ENCODE assay signal across 15 cellular contexts in the genomic region with DNA sequence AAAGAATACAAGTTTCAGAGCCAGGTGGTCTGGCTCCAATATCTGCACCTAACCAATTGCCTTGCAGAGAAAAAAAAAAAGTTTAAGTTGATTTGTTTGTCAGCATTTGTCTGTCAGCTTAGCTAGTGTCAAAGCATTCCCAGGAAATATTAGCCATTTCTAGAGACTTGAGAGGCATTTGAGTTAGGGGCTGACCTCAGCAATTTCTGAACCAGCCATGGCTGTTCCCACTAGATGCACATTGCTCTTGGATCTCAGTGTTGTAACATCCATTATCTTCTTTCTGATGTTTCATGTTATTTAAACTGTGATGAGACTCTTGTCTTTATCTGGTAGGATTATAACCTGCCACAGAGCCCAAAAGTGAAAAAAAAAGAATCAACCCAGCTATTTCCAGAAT.
DNase-seq lines count a peak whose midpoint lies in the region; ATAC-seq and TF ChIP-seq lines count a peak whose summit lies in the region.
"Had no signal": no experiment of that assay in that cellular context is flagged by ENCODE, and none has a peak within 500 bp of the region (broad histone marks: within the 10 kb centered on the region; RNA-seq: fewer than 3 reads in every experiment).

No MANE protein-coding gene starts in this region.

- no peak overlapping the region for H3K4me3 ChIP-seq in ACC112 (ENCODE audit: low read depth, low read length)
- no peak overlapping the region for H3K4me3 ChIP-seq in IMR-90 (ENCODE audit: insufficient read depth, low read depth, low read length)
- H3K4me3 ChIP-seq: BLaER1 had no signal

- H3K4ac ChIP-seq in IMR-90 (ENCODE audit: low read depth, low read length) = no peak overlapping the region

- H3K56ac ChIP-seq in IMR-90 (ENCODE audit: extremely low read depth, insufficient read depth, low read length) = no peak overlapping the region

- no peak overlapping the region for H2BK5ac ChIP-seq in IMR-90 (ENCODE audit: low read depth, low read length, poor library complexity, severe bottlenecking)

- peaks cover 19% of the 10 kb centered on the region for H3K79me2 ChIP-seq in ACC112 (ENCODE audit: control insufficient read depth, insufficient read depth, low read length, unreplicated experiment)

- no peak overlapping the region for H2AK5ac ChIP-seq in IMR-90 (ENCODE audit: low read depth, low read length)

- no peak overlapping the region for H3K18ac ChIP-seq in IMR-90 (ENCODE audit: low read depth, low read length)

- no peak for TF ChIP-seq POLR2A in IMR-90 (IDR thresholded peaks at IDR 0.05; ENCODE audit: low read depth, low read length)

- POLR2A ChIA-PET in IMR-90 (lab: Charles Lee; ENCODE audit: unreplicated experiment) = interaction anchor here (0.5 kb wide), 1 partner anchor 16 kb away, joined by 3 read pairs; no protein-coding TSS in a partner anchor

- H2BK120ac ChIP-seq in IMR-90 (ENCODE audit: low read depth, low read length) = no peak overlapping the region

- 0 out of 2 replicates have a peak, but pooled peaks cover 2% of the 10 kb centered on the region for H3K9me3 ChIP-seq in IMR-90 (ENCODE audit: control insufficient read depth, insufficient read depth, low read length)

- peaks cover 2% of the 10 kb centered on the region; the same call in 1 of the 2 replicates for H4K20me1 ChIP-seq in IMR-90 (ENCODE audit: insufficient read depth, low read length)

- intact Hi-C loops in IMR-90 (cut with micrococcal nuclease) = no loop called here

- H3K36me3 ChIP-seq in ACC112 (ENCODE audit: insufficient read depth, low read length) = peaks cover 7% of the 10 kb centered on the region; the same call in 1 of the 2 replicates
- H3K36me3 ChIP-seq in IMR-90 (ENCODE audit: control insufficient read depth, insufficient read depth, low read length) = no peaks in the 10 kb centered on the region
- H3K36me3 ChIP-seq: BLaER1 had no signal

- no peak for ATAC-seq in IMR-90 (ENCODE audit: low read depth)
- ATAC-seq in HG02763 (IDR thresholded peaks at IDR 0.05; ENCODE audit: unreplicated experiment) = no peak

- H4K91ac ChIP-seq in IMR-90 (ENCODE audit: insufficient read depth, low read depth, low read length) = no peak overlapping the region

- H3K14ac ChIP-seq in IMR-90 (replicated peaks; ENCODE audit: low read depth, low read length) = no peak overlapping the region

- dilution Hi-C loops in IMR-90 (cut with HindIII; ENCODE audit: low sequenced_read_pairs, unreplicated experiment) = no loop called here

- no peak overlapping the region for H3K23ac ChIP-seq in IMR-90 (ENCODE audit: low read depth, low read length)

- peaks cover 4 to 7% of the 10 kb centered on the region in 2 experiments; a peak in 3 of 4 replicates for H3K79me1 ChIP-seq in IMR-90 (ENCODE audit: low read depth in 1 of 2, low read length in 2 of 2)

- H3K4me2 ChIP-seq in IMR-90 (ENCODE audit: low read depth, low read length) = no peak overlapping the region
- H3K4me2 ChIP-seq: BLaER1 had no signal

- peaks cover 40% of the 10 kb centered on the region for H3K4me1 ChIP-seq in ACC112 (ENCODE audit: control insufficient read depth, insufficient read depth, low read length, unreplicated experiment)
- H3K4me1 ChIP-seq in IMR-90 (ENCODE audit: control insufficient read depth, insufficient read depth, low read length) = peaks cover 2% of the 10 kb centered on the region; the same call in 1 of the 2 replicates
- H3K4me1 ChIP-seq: BLaER1 had no signal

- H4K8ac ChIP-seq in IMR-90 (ENCODE audit: low read depth in 2 of 2, low read length in 2 of 2) = no peak overlapping the region

- peak overlapping the region; percentile 56; the same call in 1 of the 2 replicates for H3K27ac ChIP-seq in ACC112 (ENCODE audit: low read depth, low read length)
- no peak overlapping the region for H3K27ac ChIP-seq in IMR-90 (ENCODE audit: insufficient read depth, low read length)
- H3K27ac ChIP-seq: BLaER1, HL-60 had no signal

- DNase-seq in IMR-90 (no peak), amniotic epithelial cell (ENCODE audit: low read depth) (peak; percentile 5), cortex of kidney (lab: John Stamatoyannopoulos, UW) (no peak), DMS53 (lab: John Stamatoyannopoulos, UW) (no peak)
- DNase-seq: CD4-positive, alpha-beta memory T cell; DMS153; DMS79 treated with DMSO at 0.1 percent for 48 hours; GF-D8; GOT3; H9; KBM-7 had no signal

- CTCF ChIA-PET in IMR-90 (lab: Yijun Ruan, JAX) = interaction anchor here (0.6 kb wide), 1 partner anchor 148 kb away, joined by 3 read pairs; no protein-coding TSS in a partner anchor

- H3K27me3 ChIP-seq in ACC112 (ENCODE audit: insufficient read depth, low read length) (no peaks in the 10 kb centered on the region), IMR-90 (ENCODE audit: control insufficient read depth, insufficient read depth, low read length) (no peaks in the 10 kb centered on the region)
- H3K27me3 ChIP-seq: BLaER1 had no signal

- no peak overlapping the region for H2BK20ac ChIP-seq in IMR-90 (ENCODE audit: low read depth, low read length)

- H3K9me1 ChIP-seq in IMR-90 (ENCODE audit: insufficient read depth, low read length) = no peaks in the 10 kb centered on the region

- no peak overlapping the region for H3K9ac ChIP-seq in IMR-90 (ENCODE audit: low read depth, low read length)
- H3K9ac ChIP-seq: BLaER1 had no signal

- no peak for TF ChIP-seq RAD21 in IMR-90 (IDR thresholded peaks at IDR 0.05; ENCODE audit: low read length)

- TF ChIP-seq CTCF in IMR-90 (conservative IDR thresholded peaks at IDR 0.05; ENCODE audit: low read depth, low read length) = no peak

- in situ Hi-C loops in IMR-90 (cut with MboI; ENCODE audit: low sequenced_read_pairs) = no loop called here

- no TSS peak for BruUV-seq in IMR-90 (replicated peaks; lab: Mats Ljungman, UMichigan)

- no peak overlapping the region for H4K5ac ChIP-seq in IMR-90 (ENCODE audit: low read depth, low read length)

- no peak overlapping the region for H2AK9ac ChIP-seq in IMR-90 (replicated peaks; ENCODE audit: low read depth, low read length, poor library complexity)

- H2BK15ac ChIP-seq in IMR-90 (ENCODE audit: low read depth, low read length) = no peak overlapping the region; the same call in 2 of the 3 replicates

- H2AFZ ChIP-seq in ACC112 (ENCODE audit: low read length, unreplicated experiment) (no peak overlapping the region), IMR-90 (replicated peaks; ENCODE audit: low read length, poor library complexity) (no peak overlapping the region)

TF ChIP-seq in IMR-90, 13 proteins besides CTCF, POLR2A, EP300 and RAD21:
- TF ChIP-seq MAFK (IDR thresholded peaks at IDR 0.05; ENCODE audit: low read depth, low read length) = peak; percentile 50
- TF ChIP-seq, protein P1, sequence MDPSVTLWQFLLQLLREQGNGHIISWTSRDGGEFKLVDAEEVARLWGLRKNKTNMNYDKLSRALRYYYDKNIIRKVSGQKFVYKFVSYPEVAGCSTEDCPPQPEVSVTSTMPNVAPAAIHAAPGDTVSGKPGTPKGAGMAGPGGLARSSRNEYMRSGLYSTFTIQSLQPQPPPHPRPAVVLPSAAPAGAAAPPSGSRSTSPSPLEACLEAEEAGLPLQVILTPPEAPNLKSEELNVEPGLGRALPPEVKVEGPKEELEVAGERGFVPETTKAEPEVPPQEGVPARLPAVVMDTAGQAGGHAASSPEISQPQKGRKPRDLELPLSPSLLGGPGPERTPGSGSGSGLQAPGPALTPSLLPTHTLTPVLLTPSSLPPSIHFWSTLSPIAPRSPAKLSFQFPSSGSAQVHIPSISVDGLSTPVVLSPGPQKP (IDR thresholded peaks at IDR 0.05; ENCODE audit: borderline replicate concordance, low read depth, low read length) = no peak
TF ChIP-seq in IMR-90: peak in this region for 1.
